ENCODE assay signal across 8 cellular contexts in the genomic region with DNA sequence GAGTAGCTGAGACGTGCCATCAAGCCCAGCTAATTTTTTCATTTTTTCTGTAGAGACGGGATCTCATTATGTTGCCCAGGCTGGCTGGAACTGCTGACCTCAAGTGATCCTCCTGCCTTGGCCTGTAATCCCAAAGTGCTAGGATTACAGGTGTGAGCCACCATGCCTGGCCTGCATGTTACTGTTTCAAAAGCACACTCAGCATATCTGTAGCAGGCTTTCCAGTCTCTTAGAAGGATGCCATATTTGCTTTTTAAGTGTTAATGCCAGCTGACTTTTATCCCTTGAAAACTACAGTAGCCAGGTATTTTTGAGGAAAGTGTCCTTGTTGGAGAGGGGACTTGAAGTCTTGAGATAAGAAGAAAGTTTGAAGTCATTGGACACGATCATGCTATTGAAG.
"Had no signal": no experiment of that assay in that cellular context is flagged by ENCODE, and none has a peak within 500 bp of the region (broad histone marks: within the 10 kb centered on the region; RNA-seq: fewer than 3 reads in every experiment).

No MANE protein-coding gene starts in this region.

- H3K27ac Mint-ChIP-seq: GM23338, H9, IgD-negative memory B cell had no signal

- H3K4me2 ChIP-seq: GM23338 had no signal

- H3K4me3 ChIP-seq: GM23338 had no signal

- DNase-seq: H9, HCEC 1CT, KG1 had no signal

- H3K4me1 Mint-ChIP-seq: GM23338, IgD-negative memory B cell had no signal

- FAIRE-seq: H1, H54, HTR-8/SVneo had no signal

- H3K4me3 Mint-ChIP-seq: GM23338, H9 had no signal

- ATAC-seq: GM23338 had no signal
